6 cellular contexts compared by ENCODE assay signal in genomic region chr18:30415903-30416302, GRCh38.
"Had no signal": no experiment of that assay in that cellular context is flagged by ENCODE, and none has a peak within 500 bp of the region (broad histone marks: within the 10 kb centered on the region; RNA-seq: fewer than 3 reads in every experiment).

No MANE protein-coding gene starts in this region.

- FAIRE-seq: K562 had no signal

- DNase-seq: GM23248, H7, HFFc6, IMR-90, KG1 had no signal
